In the genomic region with DNA sequence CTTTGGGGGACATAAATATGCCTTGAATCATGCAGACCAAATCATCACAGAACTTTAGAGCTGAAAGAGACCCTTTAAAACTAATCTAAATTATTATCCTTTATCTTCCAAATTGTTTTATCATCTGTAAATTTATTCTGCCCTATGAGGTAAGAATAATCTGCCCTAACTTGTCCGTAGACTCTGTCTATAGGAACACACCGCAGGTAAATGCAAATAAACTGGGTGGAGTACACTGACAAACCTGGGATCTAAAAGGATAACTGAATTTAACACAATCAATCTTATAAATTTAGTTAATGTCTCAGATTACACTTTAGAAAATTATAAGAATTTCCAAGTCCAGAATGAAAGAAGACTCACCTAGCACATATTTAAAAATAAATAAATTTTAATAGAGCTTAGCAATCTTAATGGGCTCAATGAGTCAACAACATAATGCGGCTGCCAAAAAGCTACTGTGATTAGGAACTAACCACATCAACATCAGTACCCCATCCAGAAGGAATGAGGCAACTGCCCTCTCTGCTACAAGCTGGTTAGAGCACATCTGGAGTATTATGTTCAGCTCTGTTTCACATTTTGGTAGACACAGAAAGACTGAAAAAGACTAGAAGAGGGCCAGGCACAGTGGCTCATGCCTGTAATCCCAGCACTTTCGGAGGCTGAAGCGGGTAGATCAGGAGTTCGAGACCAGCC, we compare ENCODE assay signal across 9 cellular contexts. TPM values are rescaled to one million over a fixed set of nuclear protein-coding genes. Genes with fewer than 3 reads are reported as not detected.
DNase-seq lines count a peak whose midpoint lies in the region; ATAC-seq and TF ChIP-seq lines count a peak whose summit lies in the region.
"Had no signal": no experiment of that assay in that cellular context is flagged by ENCODE, and none has a peak within 500 bp of the region (broad histone marks: within the 10 kb centered on the region; RNA-seq: fewer than 3 reads in every experiment).

No MANE protein-coding gene starts in this region.

- peaks cover 4% of the 10 kb centered on the region for H4K20me1 ChIP-seq in neural progenitor cell (ENCODE audit: low read depth)

- H3K4me1 Mint-ChIP-seq in activated T-cell treated with anti-CD3 and anti-CD28 coated beads, Interleukin-2, amount 50 U/mL, for 72 hours (ENCODE audit: low read depth), result peaks cover 46% of the 10 kb centered on the region
- H3K4me1 Mint-ChIP-seq in endothelial cell (ENCODE audit: unreplicated experiment), result peaks cover 3% of the 10 kb centered on the region
- peaks cover 46% of the 10 kb centered on the region for H3K4me1 Mint-ChIP-seq in neural progenitor cell

- WGBS in suprapubic skin, result 56% methylated on average over 6 of the region's 6 CpGs

- H3K4me1 ChIP-seq in suprapubic skin (peaks cover 62% of the 10 kb centered on the region), neural progenitor cell (peaks cover 13% of the 10 kb centered on the region)

- H3K27me3 ChIP-seq in suprapubic skin (no peaks in the 10 kb centered on the region), neural progenitor cell (peaks cover 14% of the 10 kb centered on the region)

- peaks cover 0 to 6% of the 10 kb centered on the region in 2 donors for H3K36me3 Mint-ChIP-seq in activated T-cell treated with anti-CD3 and anti-CD28 coated beads, Interleukin-2, amount 50 U/mL, for 72 hours (ENCODE audit: insufficient read depth in 2 of 2)
- H3K36me3 Mint-ChIP-seq in endothelial cell (ENCODE audit: low read depth, unreplicated experiment) (no peaks in the 10 kb centered on the region), neural progenitor cell (peaks cover 4% of the 10 kb centered on the region)

- peak overlapping the region; percentile 50 for H3K27ac Mint-ChIP-seq in activated T-cell treated with anti-CD3 and anti-CD28 coated beads, Interleukin-2, amount 50 U/mL, for 72 hours
- H3K27ac Mint-ChIP-seq in endothelial cell (ENCODE audit: unreplicated experiment), result no peak overlapping the region
- no peak overlapping the region for H3K27ac Mint-ChIP-seq in neural progenitor cell

- H3K27me3 Mint-ChIP-seq in activated T-cell treated with anti-CD3 and anti-CD28 coated beads, Interleukin-2, amount 50 U/mL, for 72 hours (ENCODE audit: low read depth), result no peaks in the 10 kb centered on the region
- H3K27me3 Mint-ChIP-seq in endothelial cell (ENCODE audit: unreplicated experiment), result no peaks in the 10 kb centered on the region
- peaks cover 4% of the 10 kb centered on the region for H3K27me3 Mint-ChIP-seq in neural progenitor cell (ENCODE audit: insufficient read depth, low read depth)

- H3K4me3 ChIP-seq in suprapubic skin (no peak overlapping the region), neural progenitor cell (no peak overlapping the region)

- no peak for ATAC-seq in activated T-cell treated with anti-CD3 and anti-CD28 coated beads, Interleukin-2, amount 50 U/mL, for 72 hours (replicated peaks in 1 of 2)
- ATAC-seq in esophagus mucosa, result peak; percentile 80

- H3K36me3 ChIP-seq in suprapubic skin (no peaks in the 10 kb centered on the region), neural progenitor cell (no peaks in the 10 kb centered on the region)

- H3K9me3 ChIP-seq in suprapubic skin, result no peaks in the 10 kb centered on the region
- H3K9me3 ChIP-seq in neural progenitor cell (ENCODE audit: low read depth), result no peaks in the 10 kb centered on the region

- no peak for DNase-seq in activated T-cell treated with anti-CD3 and anti-CD28 coated beads, Interleukin-2, amount 50 U/mL, for 72 hours
- no peak for DNase-seq in activated T-cell treated with anti-CD3 and anti-CD28 coated beads for 4 hours
- DNase-seq in NCI-H526 treated with DMSO at 0.1 percent for 48 hours (lab: John Stamatoyannopoulos, UW), result peak; percentile 55
- no peak for DNase-seq in suprapubic skin (ENCODE audit: low spot score in 2 of 2)
- DNase-seq in NCI-H510A (lab: John Stamatoyannopoulos, UW), result no peak
- DNase-seq in endothelial cell (ENCODE audit: low spot score), result no peak
- DNase-seq in neural progenitor cell (ENCODE audit: low spot score), result no peak
- DNase-seq: effector CD4-positive, alpha-beta T cell had no signal

- H3K27ac ChIP-seq in suprapubic skin (peak overlapping the region; percentile 91), neural progenitor cell (no peak overlapping the region)

- no peak overlapping the region for H2AFZ ChIP-seq in neural progenitor cell (replicated peaks)

- H3K4me2 ChIP-seq in neural progenitor cell, result no peak overlapping the region

- peaks cover 3% of the 10 kb centered on the region for H3F3A ChIP-seq in neural progenitor cell (ENCODE audit: low read depth)

- no peak for TF ChIP-seq CTCF in suprapubic skin (IDR thresholded peaks at IDR 0.05)
- TF ChIP-seq CTCF in endothelial cell (IDR thresholded peaks at IDR 0.05; ENCODE audit: unreplicated experiment), result no peak
- TF ChIP-seq CTCF in neural progenitor cell (IDR thresholded peaks at IDR 0.05), result no peak

- peak overlapping the region; percentile 62 to 72 for H3K4me3 Mint-ChIP-seq in activated T-cell treated with anti-CD3 and anti-CD28 coated beads, Interleukin-2, amount 50 U/mL, for 72 hours
- H3K4me3 Mint-ChIP-seq in endothelial cell (ENCODE audit: unreplicated experiment), result no peak overlapping the region
- no peak overlapping the region for H3K4me3 Mint-ChIP-seq in neural progenitor cell

- no peak overlapping the region for H3K9ac ChIP-seq in neural progenitor cell

- H3K79me2 ChIP-seq in neural progenitor cell (ENCODE audit: low read depth), result peaks cover 21% of the 10 kb centered on the region

- TF ChIP-seq POLR2A in suprapubic skin (IDR thresholded peaks at IDR 0.05), result no peak

- H3K9me3 Mint-ChIP-seq in activated T-cell treated with anti-CD3 and anti-CD28 coated beads, Interleukin-2, amount 50 U/mL, for 72 hours, result no peaks in the 10 kb centered on the region
- H3K9me3 Mint-ChIP-seq in endothelial cell (ENCODE audit: unreplicated experiment), result no peaks in the 10 kb centered on the region
- H3K9me3 Mint-ChIP-seq in neural progenitor cell, result no peaks in the 10 kb centered on the region

- TF ChIP-seq EP300 in suprapubic skin (IDR thresholded peaks at IDR 0.05), result no peak

RNA-seq across cellular contexts. Expression of gene MEGF9, which starts 5.6 kb away (rescaled TPM):
- 1 to 10 TPM; 5.5 to 7.4 TPM for total RNA-seq in activated T-cell treated with anti-CD3 and anti-CD28 coated beads, Interleukin-2, amount 50 U/mL, for 72 hours
- total RNA-seq in esophagus mucosa (9.8 TPM), suprapubic skin (10 to 100 TPM; 33.6 to 58.1 (median 46.0) TPM), endothelial cell (ENCODE audit: unreplicated experiment) (2.6 TPM), neural progenitor cell (ENCODE audit: low replicate concordance) (5.0 and 6.2 TPM in 2 replicates)

Comparison
In these comparisons a context has a peak if more than half of its experiments do, and no peak if none do; other contexts are left out.
1. H3K4me3 Mint-ChIP-seq: peak in activated T-cell treated with anti-CD3 and anti-CD28 coated beads, Interleukin-2, amount 50 U/mL, for 72 hours (2 of 2); none in endothelial cell (single experiment) and neural progenitor cell (single experiment).